ENCODE assay signal across 22 cellular contexts in the genomic region with DNA sequence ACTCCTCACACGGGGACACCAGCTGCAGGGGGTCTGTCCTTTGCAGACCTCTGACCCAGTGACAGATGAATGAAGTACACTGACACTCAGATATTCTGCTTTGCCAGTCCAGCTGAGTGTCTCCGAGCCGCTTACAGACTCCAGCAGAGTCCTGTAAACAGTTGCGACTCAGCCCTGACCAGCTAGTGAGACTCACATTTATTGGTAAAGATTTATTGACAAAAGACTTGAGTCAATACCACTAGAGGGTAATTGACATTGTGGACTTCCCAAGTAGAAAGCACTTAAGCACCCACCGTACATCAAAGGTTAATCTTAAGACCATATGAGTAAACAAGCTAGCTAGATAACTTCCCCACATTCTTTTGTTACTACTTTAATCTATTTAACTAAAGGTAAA. TPM values are rescaled to one million over a fixed set of nuclear protein-coding genes. Genes with fewer than 3 reads are reported as not detected.
A peak's percentile ranks its signal among the peaks of the same experiment; 100 is the strongest.
DNase-seq lines count a peak whose midpoint lies in the region; ATAC-seq, FAIRE-seq and TF ChIP-seq lines count a peak whose summit lies in the region.
"Had no signal": no experiment of that assay in that cellular context is flagged by ENCODE, and none has a peak within 500 bp of the region (broad histone marks: within the 10 kb centered on the region; RNA-seq: fewer than 3 reads in every experiment).

No MANE protein-coding gene starts in this region.

- H4K20me1 ChIP-seq in HepG2 (ENCODE audit: insufficient read depth, low read length), result no peaks in the 10 kb centered on the region

- no peaks in the 10 kb centered on the region for H3K9me3 ChIP-seq in HepG2 (ENCODE audit: low read length)
- no peaks in the 10 kb centered on the region for H3K9me3 ChIP-seq in right lobe of liver
- H3K9me3 ChIP-seq in lower lobe of right lung, result no peaks in the 10 kb centered on the region
- no peaks in the 10 kb centered on the region for H3K9me3 ChIP-seq in ovary

- FAIRE-seq in HepG2 (lab: Jason Lieb, UNC), result no peak
- FAIRE-seq: GM12892, K562, RCC 7860 had no signal

- H3K27ac ChIP-seq in HepG2 (ENCODE audit: extremely low read length, insufficient read depth, low read length) (no peak overlapping the region), right lobe of liver (no peak overlapping the region), VCaP (peak overlapping the region; percentile 80), lower lobe of right lung (no peak overlapping the region), ovary (no peak overlapping the region)
- H3K27ac ChIP-seq: HL-60 had no signal

- WGBS in HepG2 (ENCODE audit: low lambda C conversion rate), result 5% methylated on average over 4 of the region's 5 CpGs
- WGBS in right lobe of liver (ENCODE audit: insufficient coverage, low coverage, low lambda C conversion rate, missing lambda C conversion rate), result 28% methylated on average over 4 of the region's 5 CpGs
- WGBS in ovary, 3 donors, result 74 to 77% (median 75%) methylated on average over 5 of the region's 5 CpGs

- CTCF ChIA-PET in HepG2 (lab: Yijun Ruan, JAX; ENCODE audit: low intra/inter-chr PET ratio, low total read pairs), result no interaction called here

- H2AFZ ChIP-seq in HepG2 (ENCODE audit: low read length), result no peak overlapping the region

- H3K9ac ChIP-seq in HepG2 (ENCODE audit: insufficient read depth, low read depth, low read length), result no peak overlapping the region

- no peaks in the 10 kb centered on the region for H3K79me2 ChIP-seq in HepG2 (ENCODE audit: insufficient read depth, low read length)

- no TSS peak for BruUV-seq in HepG2 (replicated peaks; lab: Mats Ljungman, UMichigan)

- TF ChIP-seq EP300 in HepG2 (IDR thresholded peaks at IDR 0.05; ENCODE audit: low read depth in 2 of 2, low read length in 2 of 2) (no peak), HepG2 (CRISPR knock-in tag; IDR thresholded peaks at IDR 0.05; ENCODE audit: borderline replicate concordance) (no peak), ovary (IDR thresholded peaks at IDR 0.05) (no peak)

- DNase-seq in HepG2 (ENCODE audit: low spot score), result peak; percentile 31
- DNase-seq in right lobe of liver, result no peak
- DNase-seq in lower lobe of right lung, result no peak
- no peak for DNase-seq in epidermal melanocyte (ENCODE audit: insufficient read length, low spot score)
- no peak for DNase-seq in dedifferentiated amniotic fluid mesenchymal stem cell (ENCODE audit: extremely low spot score)
- DNase-seq in ovary, result no peak
- no peak for DNase-seq in COR-L47 (lab: John Stamatoyannopoulos, UW)
- DNase-seq: AML-193, DND-41, GDM1, NCI-H1048, NCI-H187 treated with DMSO at 0.1 percent for 48 hours, NCI-H2171 treated with DMSO at 0.1 percent for 48 hours, NCI-H526, SHP77 treated with DMSO at 0.1 percent for 48 hours had no signal

- H3K4me3 ChIP-seq in HepG2 (replicated peaks in 1 of 3; ENCODE audit: insufficient read depth in 1 of 3, low read depth in 2 of 3, low read length in 3 of 3) (no peak overlapping the region), right lobe of liver (no peak overlapping the region), lower lobe of right lung (no peak overlapping the region), ovary (no peak overlapping the region)
- H3K4me3 ChIP-seq: GM23338, K562 had no signal

- peaks cover 19% of the 10 kb centered on the region for H3K4me1 ChIP-seq in HepG2 (ENCODE audit: insufficient read depth, low read length)
- peaks cover 0 to 4% (median 0%) of the 10 kb centered on the region in 4 donors for H3K4me1 ChIP-seq in right lobe of liver
- H3K4me1 ChIP-seq in lower lobe of right lung, result peaks cover 11% of the 10 kb centered on the region
- H3K4me1 ChIP-seq in ovary (ENCODE audit: insufficient read depth), result no peaks in the 10 kb centered on the region

- POLR2A ChIA-PET in HepG2 (lab: Yijun Ruan, JAX), result no interaction called here

- H3K36me3 ChIP-seq in HepG2 (replicated peaks in 1 of 2; ENCODE audit: control insufficient read depth in 1 of 2, insufficient read depth in 2 of 2, low read length in 2 of 2), result no peaks in the 10 kb centered on the region
- H3K36me3 ChIP-seq in right lobe of liver, result no peaks in the 10 kb centered on the region
- no peaks in the 10 kb centered on the region for H3K36me3 ChIP-seq in lower lobe of right lung
- no peaks in the 10 kb centered on the region for H3K36me3 ChIP-seq in ovary

- H3K4me2 ChIP-seq in HepG2 (ENCODE audit: low read depth, low read length), result no peak overlapping the region; the same call in 1 of the 2 replicates

- H3K27me3 ChIP-seq in HepG2 (ENCODE audit: control insufficient read depth in 1 of 2, insufficient read depth in 2 of 2, low read length in 2 of 2) (peaks cover 1 to 28% of the 10 kb centered on the region in 2 experiments; a peak in 2 of 5 replicates), right lobe of liver (no peaks in the 10 kb centered on the region), lower lobe of right lung (ENCODE audit: low read depth) (no peaks in the 10 kb centered on the region), ovary (no peaks in the 10 kb centered on the region)

- ATAC-seq in HepG2 (peak; percentile 32; the same call in 1 of the 3 replicates), right lobe of liver (no peak), lower lobe of right lung (peak; percentile 23 to 82)

- no peak for TF ChIP-seq RAD21 in HepG2 (CRISPR knock-in tag; IDR thresholded peaks at IDR 0.05)

- in situ Hi-C loops in HepG2 (cut with HindIII; ENCODE audit: extremely low pct_ligation_motif_present, low pct_unique_long_range_greater_than_20kb), result no loop called here

- intact Hi-C loops in HepG2 (cut with micrococcal nuclease; ENCODE audit: unreplicated experiment) (no loop called here), right lobe of liver (cut with DNase I) (no loop called here), lower lobe of right lung (cut with DNase I) (no loop called here), ovary (cut with DNase I) (no loop called here)

- TF ChIP-seq POLR2A in HepG2 (IDR thresholded peaks at IDR 0.05; ENCODE audit: insufficient read depth in 1 of 2, low read depth in 2 of 2, low read length in 2 of 2) (no peak), right lobe of liver (IDR thresholded peaks at IDR 0.05) (no peak), ovary (IDR thresholded peaks at IDR 0.05) (no peak)

- TF ChIP-seq CTCF in HepG2 (CRISPR knock-in tag; IDR thresholded peaks at IDR 0.05) (no peak), right lobe of liver (IDR thresholded peaks at IDR 0.05) (no peak), VCaP (conservative IDR thresholded peaks at IDR 0.05) (no peak), lower lobe of right lung (IDR thresholded peaks at IDR 0.05) (no peak), ovary (IDR thresholded peaks at IDR 0.05) (no peak)

RNA-seq across cellular contexts. Expression of a gene that starts 9.8 kb away (rescaled TPM):
- total RNA-seq in HepG2 (2016; rRNA removed; fragmentation: Illumina TruSeq; extraction: Trizol) (66.1 and 76.3 TPM in 2 replicates), right lobe of liver (100 to 1,000 TPM in 1 of 6 experiments, 10 to 100 TPM in 5; 27.0 to 124 (median 48.4) TPM), lower lobe of right lung (62.2 TPM), ovary (100 to 1,000 TPM in 1 of 7 donors, 10 to 100 TPM in 6; 26.7 to 109 (median 57.5) TPM)
- total RNA-seq in HepG2 (2016; cell fraction: cytosol; rRNA removed; fragmentation: Illumina TruSeq; extraction: Trizol; ENCODE audit: low read depth), result 13.5 and 13.7 TPM in 2 replicates
- total RNA-seq in HepG2 (2016; cell fraction: insoluble cytoplasmic fraction; rRNA removed; fragmentation: Illumina TruSeq; extraction: Trizol), result 68.8 and 76.9 TPM in 2 replicates
- total RNA-seq in HepG2 (2016; cell fraction: membrane; rRNA removed; fragmentation: Illumina TruSeq; extraction: Trizol), result 26.7 and 27.9 TPM in 2 replicates
- total RNA-seq in HepG2 (2016; cell fraction: nucleus; rRNA removed; fragmentation: Illumina TruSeq; extraction: Trizol), result 36.1 and 39.5 TPM in 2 replicates
- polyA plus RNA-seq in HepG2 (2011; rRNA removed) (25.7 and 29.6 TPM in 2 replicates), ovary (10 to 100 TPM; 25.1 to 96.1 TPM)
- 25.3 and 30.2 TPM in 2 replicates for polyA plus RNA-seq in HepG2 (2011; cell fraction: cytosol; rRNA removed)
- 27.1 and 32.0 TPM in 2 replicates for polyA plus RNA-seq in HepG2 (2011; cell fraction: nucleus; rRNA removed)
- polyA plus RNA-seq in HepG2 (2012), result 47.4 and 61.8 TPM in 2 replicates
- polyA plus RNA-seq in HepG2 (2016; cell fraction: cytosol; fragmentation: Illumina TruSeq; extraction: Trizol; ENCODE audit: low read depth), result 10.6 TPM in 2 replicates
- polyA plus RNA-seq in HepG2 (2016; cell fraction: insoluble cytoplasmic fraction; fragmentation: Illumina TruSeq; extraction: Trizol; ENCODE audit: low read depth), result 78.0 and 86.0 TPM in 2 replicates
- polyA plus RNA-seq in HepG2 (2016; cell fraction: membrane; fragmentation: Illumina TruSeq; extraction: Trizol; ENCODE audit: low read depth), result 15.7 and 16.7 TPM in 2 replicates
- 50.3 and 52.7 TPM in 2 replicates for polyA plus RNA-seq in HepG2 (2016; cell fraction: nucleus; fragmentation: Illumina TruSeq; extraction: Trizol; ENCODE audit: insufficient read depth, low read depth)
- polyA minus RNA-seq in HepG2 (2011; rRNA and poly(A)+ RNA removed; ENCODE audit: low replicate concordance), result 40.3 and 144 TPM in 2 replicates
- 26.7 and 28.6 TPM in 2 replicates for polyA minus RNA-seq in HepG2 (2011; cell fraction: cytosol; rRNA and poly(A)+ RNA removed)
- polyA minus RNA-seq in HepG2 (2011; cell fraction: nucleus; rRNA and poly(A)+ RNA removed), result 30.3 and 49.1 TPM in 2 replicates

RNA-seq across cellular contexts. Expression of a gene that starts 27.5 kb away (rescaled TPM):
- total RNA-seq in HepG2 (2016; rRNA removed; fragmentation: Illumina TruSeq; extraction: Trizol) (8.9 and 15.5 TPM in 2 replicates), right lobe of liver (10 to 100 TPM; 11.3 to 20.5 (median 14.4) TPM), lower lobe of right lung (43.8 TPM), ovary (10 to 100 TPM; 25.4 to 57.3 (median 41.1) TPM)
- 20.0 and 20.3 TPM in 2 replicates for total RNA-seq in HepG2 (2016; cell fraction: cytosol; rRNA removed; fragmentation: Illumina TruSeq; extraction: Trizol; ENCODE audit: low read depth)
- total RNA-seq in HepG2 (2016; cell fraction: insoluble cytoplasmic fraction; rRNA removed; fragmentation: Illumina TruSeq; extraction: Trizol), result 7.9 and 16.4 TPM in 2 replicates
- 10.7 and 12.0 TPM in 2 replicates for total RNA-seq in HepG2 (2016; cell fraction: membrane; rRNA removed; fragmentation: Illumina TruSeq; extraction: Trizol)
- total RNA-seq in HepG2 (2016; cell fraction: nucleus; rRNA removed; fragmentation: Illumina TruSeq; extraction: Trizol), result 31.2 and 38.8 TPM in 2 replicates
- polyA plus RNA-seq in HepG2 (2011; rRNA removed) (12.5 and 14.8 TPM in 2 replicates), ovary (10 to 100 TPM; 33.6 to 66.0 TPM)
- polyA plus RNA-seq in HepG2 (2011; cell fraction: cytosol; rRNA removed), result 4.1 and 7.2 TPM in 2 replicates
- 41.4 and 42.8 TPM in 2 replicates for polyA plus RNA-seq in HepG2 (2011; cell fraction: nucleus; rRNA removed)
- 11.5 and 16.2 TPM in 2 replicates for polyA plus RNA-seq in HepG2 (2012)
- 2.4 and 2.5 TPM in 2 replicates for polyA plus RNA-seq in HepG2 (2016; cell fraction: cytosol; fragmentation: Illumina TruSeq; extraction: Trizol; ENCODE audit: low read depth)
- polyA plus RNA-seq in HepG2 (2016; cell fraction: insoluble cytoplasmic fraction; fragmentation: Illumina TruSeq; extraction: Trizol; ENCODE audit: low read depth), result 7.9 TPM in 2 replicates
- polyA plus RNA-seq in HepG2 (2016; cell fraction: membrane; fragmentation: Illumina TruSeq; extraction: Trizol; ENCODE audit: low read depth), result 3.1 and 4.4 TPM in 2 replicates
- 63.9 and 69.9 TPM in 2 replicates for polyA plus RNA-seq in HepG2 (2016; cell fraction: nucleus; fragmentation: Illumina TruSeq; extraction: Trizol; ENCODE audit: insufficient read depth, low read depth)
- polyA minus RNA-seq in HepG2 (2011; rRNA and poly(A)+ RNA removed; ENCODE audit: low replicate concordance), result 49.0 and 83.1 TPM in 2 replicates
- 9.7 and 14.4 TPM in 2 replicates for polyA minus RNA-seq in HepG2 (2011; cell fraction: cytosol; rRNA and poly(A)+ RNA removed)
- 66.3 and 69.5 TPM in 2 replicates for polyA minus RNA-seq in HepG2 (2011; cell fraction: nucleus; rRNA and poly(A)+ RNA removed)

RNA-seq across cellular contexts. Expression of a gene that starts 49.8 kb away (rescaled TPM):
- total RNA-seq in HepG2 (2016; rRNA removed; fragmentation: Illumina TruSeq; extraction: Trizol), result not detected in 2 replicates
- total RNA-seq in HepG2 (2016; cell fraction: cytosol; rRNA removed; fragmentation: Illumina TruSeq; extraction: Trizol; ENCODE audit: low read depth), result not detected in 2 replicates
- not detected in 2 replicates for total RNA-seq in HepG2 (2016; cell fraction: insoluble cytoplasmic fraction; rRNA removed; fragmentation: Illumina TruSeq; extraction: Trizol)
- total RNA-seq in HepG2 (2016; cell fraction: membrane; rRNA removed; fragmentation: Illumina TruSeq; extraction: Trizol), result not detected in 2 replicates
- not detected in 2 replicates for total RNA-seq in HepG2 (2016; cell fraction: nucleus; rRNA removed; fragmentation: Illumina TruSeq; extraction: Trizol)
- not detected in 2 replicates for polyA plus RNA-seq in HepG2 (2011; rRNA removed)
- polyA plus RNA-seq in HepG2 (2011; cell fraction: cytosol; rRNA removed), result not detected in 2 replicates
- not detected in 2 replicates for polyA plus RNA-seq in HepG2 (2011; cell fraction: nucleus; rRNA removed)
- 0.15 and 0.25 TPM in 2 replicates for polyA plus RNA-seq in HepG2 (2012)
- not detected in 2 replicates for polyA plus RNA-seq in HepG2 (2016; cell fraction: cytosol; fragmentation: Illumina TruSeq; extraction: Trizol; ENCODE audit: low read depth)
- polyA plus RNA-seq in HepG2 (2016; cell fraction: insoluble cytoplasmic fraction; fragmentation: Illumina TruSeq; extraction: Trizol; ENCODE audit: low read depth), result not detected in 2 replicates
- polyA plus RNA-seq in HepG2 (2016; cell fraction: membrane; fragmentation: Illumina TruSeq; extraction: Trizol; ENCODE audit: low read depth), result not detected in 2 replicates
- not detected in 2 replicates for polyA plus RNA-seq in HepG2 (2016; cell fraction: nucleus; fragmentation: Illumina TruSeq; extraction: Trizol; ENCODE audit: insufficient read depth, low read depth)
- polyA minus RNA-seq in HepG2 (2011; rRNA and poly(A)+ RNA removed; ENCODE audit: low replicate concordance), result not detected in 2 replicates
- not detected in 2 replicates for polyA minus RNA-seq in HepG2 (2011; cell fraction: cytosol; rRNA and poly(A)+ RNA removed)
- not detected in 2 replicates for polyA minus RNA-seq in HepG2 (2011; cell fraction: nucleus; rRNA and poly(A)+ RNA removed)
- total RNA-seq in right lobe of liver, result under 1 TPM; 0.12 to 0.29 (median 0.20) TPM
- 0.77 TPM for total RNA-seq in lower lobe of right lung
- 10 to 100 TPM in 3 of 7 donors, 1 to 10 TPM in 3, under 1 TPM in 1; 0.83 to 15.1 (median 6.3) TPM for total RNA-seq in ovary
- 10 to 100 TPM in 1 of 2 donors, 1 to 10 TPM in 1; 4.9 to 10.3 TPM for polyA plus RNA-seq in ovary
- total RNA-seq: GM23338, K562, M059J had no signal

Comparison
In these comparisons a context has a peak if more than half of its experiments do, and no peak if none do; other contexts are left out.
1. ATAC-seq: peak in HepG2 (single experiment) and lower lobe of right lung (2 of 2); none in right lobe of liver (0 of 4).